24 cellular contexts compared by ENCODE assay signal in genomic region chrX:22542641-22543040, GRCh38.
"Had no signal": no experiment of that assay in that cellular context is flagged by ENCODE, and none has a peak within 500 bp of the region (broad histone marks: within the 10 kb centered on the region; RNA-seq: fewer than 3 reads in every experiment).

No MANE protein-coding gene starts in this region.

- H3K27ac ChIP-seq: breast epithelium, esophagus muscularis mucosa, gastroesophageal sphincter, hepatocyte, neutrophil, right lobe of liver, skin epidermis, uterus, VCaP had no signal

- H3K4me1 ChIP-seq: breast epithelium, esophagus muscularis mucosa, gastroesophageal sphincter, right lobe of liver, uterus had no signal

- H3K36me3 ChIP-seq: breast epithelium, esophagus muscularis mucosa, gastroesophageal sphincter, neutrophil, right lobe of liver, uterus had no signal

- H3K4me3 ChIP-seq: breast epithelium, esophagus muscularis mucosa, gastroesophageal sphincter, hepatocyte, right lobe of liver, skin epidermis, uterus had no signal

- H2AFZ ChIP-seq: hepatocyte had no signal

- H3K9me3 ChIP-seq: breast epithelium, esophagus muscularis mucosa, gastroesophageal sphincter, neutrophil, right lobe of liver, uterus had no signal

- H3K4me2 ChIP-seq: hepatocyte had no signal

- ATAC-seq: gastroesophageal sphincter, right lobe of liver had no signal

- DNase-seq: activated CD4-positive, alpha-beta memory T cell treated with anti-CD3 and anti-CD28 coated beads for 36 hours; activated CD4-positive, alpha-beta T cell treated with anti-CD3 and anti-CD28 coated beads for 48 hours; activated CD8-positive, alpha-beta memory T cell treated with anti-CD3 and anti-CD28 coated beads, Interleukin-2, amount 50 U/mL, for 48 hours; activated gamma-delta T cell; activated naive CD4-positive, alpha-beta T cell treated with anti-CD3 and anti-CD28 coated beads, Interleukin-2, amount 10 ng/mL, durations not matched to agents 7 days and 5 days; activated naive CD8-positive, alpha-beta T cell treated with anti-CD3 and anti-CD28 coated beads, Interleukin-2, amount 10 ng/mL, durations not matched to agents 7 days and 5 days; activated T-cell treated with anti-CD3 and anti-CD28 coated beads, Interleukin-2, amount 50 U/mL, for 24 hours; amniotic stem cell; central memory CD4-positive, alpha-beta T cell; endodermal cell; islet precursor cell; naive B cell; nephron progenitor cell; right lobe of liver; stimulated activated CD4-positive, alpha-beta T cell treated with anti-CD3 and anti-CD28 coated beads, Interleukin-12 subunit alpha, Interleukin-12 subunit beta, amount 100 ng/mL, for 4 hours; stimulated activated CD4-positive, alpha-beta T cell treated with anti-CD3 and anti-CD28 coated beads, Interleukin-4, amount 100 ng/mL, for 1 hour; uterus had no signal

- H3K27me3 ChIP-seq: esophagus muscularis mucosa, gastroesophageal sphincter, hepatocyte, neutrophil, right lobe of liver, uterus had no signal

- H3K79me2 ChIP-seq: hepatocyte had no signal
